In the genomic region with DNA sequence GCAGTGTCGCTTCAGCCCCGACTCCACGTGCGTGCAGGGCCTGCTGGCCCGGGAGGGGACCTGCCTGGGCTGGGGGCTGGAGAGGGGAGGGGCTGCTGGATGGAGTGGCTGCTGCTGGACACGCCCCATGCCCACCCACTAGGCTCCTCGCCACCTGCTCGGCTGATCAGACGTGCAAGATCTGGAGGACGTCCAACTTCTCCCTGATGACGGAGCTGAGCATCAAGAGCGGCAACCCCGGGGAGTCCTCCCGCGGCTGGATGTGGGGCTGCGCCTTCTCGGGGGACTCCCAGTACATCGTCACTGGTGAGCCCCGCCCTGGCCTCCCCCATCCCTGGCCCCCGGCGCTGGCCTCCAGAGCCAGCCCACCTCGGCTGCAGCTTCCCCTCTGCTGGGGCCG, we compare ENCODE assay signal across 15 cellular contexts. TPM values are rescaled to one million over a fixed set of nuclear protein-coding genes. Genes with fewer than 3 reads are reported as not detected.
"Had no signal": no experiment of that assay in that cellular context is flagged by ENCODE, and none has a peak within 500 bp of the region (broad histone marks: within the 10 kb centered on the region; RNA-seq: fewer than 3 reads in every experiment).

No MANE protein-coding gene starts in this region.

- H3K27me3 ChIP-seq: colonic mucosa, gastroesophageal sphincter, heart right ventricle, spleen, stomach, testis, upper lobe of right lung had no signal

- H3K4me3 ChIP-seq: colonic mucosa, gastroesophageal sphincter, heart right ventricle, spleen, stomach, testis, upper lobe of right lung had no signal

- H3K9me3 Mint-ChIP-seq: activated CD4-positive, alpha-beta memory T cell treated with anti-CD3 and anti-CD28 coated beads for 36 hours; activated naive CD4-positive, alpha-beta T cell treated with anti-CD3 and anti-CD28 coated beads, Interleukin-2, amount 50 U/mL, for 72 hours had no signal

- DNase-seq: activated CD4-positive, alpha-beta memory T cell treated with anti-CD3 and anti-CD28 coated beads for 36 hours; activated CD8-positive, alpha-beta memory T cell treated with anti-CD3 and anti-CD28 coated beads, Interleukin-2, amount 10 ng/mL, durations not matched to agents 7 days and 5 days; activated effector memory CD4-positive, alpha-beta T cell treated with anti-CD3 and anti-CD28 coated beads, Interleukin-2, amount 50 U/mL, for 16 hours; activated T-cell treated with anti-CD3 and anti-CD28 coated beads, Interleukin-2, amount 50 U/mL, for 1 hour; colonic mucosa; heart right ventricle; spleen; stomach; testis; upper lobe of right lung had no signal

- H3K27me3 Mint-ChIP-seq: activated CD4-positive, alpha-beta memory T cell treated with anti-CD3 and anti-CD28 coated beads for 36 hours; activated CD8-positive, alpha-beta memory T cell treated with anti-CD3 and anti-CD28 coated beads, Interleukin-2, amount 10 ng/mL, durations not matched to agents 7 days and 5 days had no signal

- ATAC-seq: activated CD4-positive, CD25-positive, alpha-beta regulatory T cell treated with anti-CD3 and anti-CD28 coated beads, Interleukin-2, amount 50 U/mL, for 24 hours; activated CD8-positive, alpha-beta memory T cell treated with anti-CD3 and anti-CD28 coated beads, Interleukin-2, amount 10 ng/mL, durations not matched to agents 7 days and 5 days; activated naive CD4-positive, alpha-beta T cell treated with anti-CD3 and anti-CD28 coated beads, Interleukin-2, amount 50 U/mL, for 72 hours; gastroesophageal sphincter; heart right ventricle; sciatic nerve; upper lobe of right lung had no signal

- H3K4me3 Mint-ChIP-seq: activated CD8-positive, alpha-beta memory T cell treated with anti-CD3 and anti-CD28 coated beads, Interleukin-2, amount 10 ng/mL, durations not matched to agents 7 days and 5 days had no signal

- H3K27ac ChIP-seq: colonic mucosa, gastroesophageal sphincter, heart right ventricle, spleen, stomach, testis, upper lobe of right lung had no signal

- H3K9me3 ChIP-seq: colonic mucosa, gastroesophageal sphincter, heart right ventricle, spleen, stomach, testis, upper lobe of right lung had no signal

RNA-seq across cellular contexts. Expression of gene CASKIN1, which starts 11.9 kb away (rescaled TPM):
- total RNA-seq: osteoblast, spleen had no signal
